In the genomic region with DNA sequence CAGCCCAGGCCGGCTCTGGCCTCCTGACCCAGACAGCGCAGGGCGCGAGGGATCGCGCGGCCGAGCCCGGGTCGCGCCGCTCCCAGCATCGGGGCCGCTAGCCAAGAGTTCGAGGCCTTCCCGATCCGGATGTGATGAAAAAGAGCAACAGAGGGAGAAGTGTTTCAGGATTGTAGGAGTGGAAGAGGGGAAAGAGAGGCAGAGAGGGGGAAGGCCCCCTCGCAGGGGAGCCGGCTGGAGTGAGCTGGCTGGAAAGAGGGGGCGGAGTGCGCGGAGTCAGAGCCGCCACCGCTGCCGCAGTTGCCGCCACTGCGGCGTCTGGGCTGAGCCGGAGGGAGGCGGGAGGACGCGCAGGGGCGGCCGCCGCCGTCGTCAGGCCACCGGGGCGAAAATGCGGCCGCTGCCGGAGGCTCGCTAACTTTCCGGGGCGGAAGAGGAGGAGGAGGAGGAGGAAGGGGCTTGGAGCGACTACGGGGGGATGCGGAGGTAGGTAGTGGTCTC, we compare ENCODE assay signal across 8 cellular contexts. TPM values are rescaled to one million over a fixed set of nuclear protein-coding genes. Genes with fewer than 3 reads are reported as not detected.
DNase-seq lines count a peak whose midpoint lies in the region; ATAC-seq, FAIRE-seq and TF ChIP-seq lines count a peak whose summit lies in the region.

No MANE protein-coding gene starts in this region.

- 0 to 1% methylated on average over 47 to 48 of the region's 48 CpGs for WGBS in heart right ventricle, 2 donors

- intact Hi-C loops in heart right ventricle (cut with DNase I) = loop anchor here in 9 of 10 donors (5.0 to 10.0 kb wide), 8 partner anchors 53 to 293 kb away; no protein-coding TSS in a partner anchor

- H3K9me3 Mint-ChIP-seq in activated naive CD4-positive, alpha-beta T cell treated with anti-CD3 and anti-CD28 coated beads, Interleukin-2, amount 50 U/mL, for 24 hours = no peaks in the 10 kb centered on the region

- no peaks in the 10 kb centered on the region for H3K9me3 ChIP-seq in heart right ventricle

- peaks cover 15% of the 10 kb centered on the region for H3K36me3 Mint-ChIP-seq in activated naive CD4-positive, alpha-beta T cell treated with anti-CD3 and anti-CD28 coated beads, Interleukin-2, amount 50 U/mL, for 24 hours

- H3K36me3 ChIP-seq in heart right ventricle = peaks cover 0 to 6% (median 0%) of the 10 kb centered on the region in 9 donors

- peaks cover 0 to 43% (median 27%) of the 10 kb centered on the region in 9 donors for H3K4me1 ChIP-seq in heart right ventricle

- H3K27me3 Mint-ChIP-seq in activated naive CD4-positive, alpha-beta T cell treated with anti-CD3 and anti-CD28 coated beads, Interleukin-2, amount 50 U/mL, for 24 hours = no peaks in the 10 kb centered on the region

- H3K27ac ChIP-seq in heart right ventricle = peak overlapping the region; percentile 79 to 97 (median 90)

- peak overlapping the region; percentile 98 for H3K27ac Mint-ChIP-seq in activated naive CD4-positive, alpha-beta T cell treated with anti-CD3 and anti-CD28 coated beads, Interleukin-2, amount 50 U/mL, for 24 hours

- no peaks in the 10 kb centered on the region for H3K27me3 ChIP-seq in heart right ventricle

- TF ChIP-seq CTCF in heart right ventricle (IDR thresholded peaks at IDR 0.05) (peak in 1 of 9 donors; percentile 15), retinal pigment epithelial cell (conservative IDR thresholded peaks at IDR 0.05; ENCODE audit: low read depth, low read length) (no peak)

- H3K4me1 Mint-ChIP-seq in activated naive CD4-positive, alpha-beta T cell treated with anti-CD3 and anti-CD28 coated beads, Interleukin-2, amount 50 U/mL, for 24 hours = peaks cover 65% of the 10 kb centered on the region

- H3K4me3 ChIP-seq in heart right ventricle = peak overlapping the region; percentile 43 to 91 (median 86)
- peak overlapping the region; percentile 81 for H3K4me3 ChIP-seq in retinal pigment epithelial cell (ENCODE audit: low read length)

- ATAC-seq in HG02981 (IDR thresholded peaks at IDR 0.05; ENCODE audit: unreplicated experiment) (peak; percentile 39), heart right ventricle (peak; percentile 84 to 97 (median 90))

- FAIRE-seq in RCC 7860 (lab: Jason Lieb, UNC) = no peak

- peak overlapping the region; percentile 96 for H3K4me3 Mint-ChIP-seq in activated naive CD4-positive, alpha-beta T cell treated with anti-CD3 and anti-CD28 coated beads, Interleukin-2, amount 50 U/mL, for 24 hours

- DNase-seq in NCI-H82 (lab: John Stamatoyannopoulos, UW) (peak; percentile 56), NCI-H82 treated with DMSO at 0.1 percent for 48 hours (lab: John Stamatoyannopoulos, UW; ENCODE audit: unreplicated experiment) (no peak), RCC 7860 (ENCODE audit: low spot score) (peak; percentile 51), heart right ventricle (peak; percentile 32 to 77), retinal pigment epithelial cell (ENCODE audit: low read depth) (no peak), NCI-H128 (lab: John Stamatoyannopoulos, UW; ENCODE audit: unreplicated experiment) (no peak)

RNA-seq across cellular contexts. Expression of a gene that starts 0.3 kb away (rescaled TPM):
- 10 to 100 TPM; 12.1 to 55.7 (median 34.1) TPM for total RNA-seq in heart right ventricle
- 10 to 100 TPM in 1 of 2 donors, 1 to 10 TPM in 1; 7.6 to 13.5 TPM for polyA plus RNA-seq in heart right ventricle

Comparison
In these comparisons a context has a peak if more than half of its experiments do, and no peak if none do; other contexts are left out.
1. DNase-seq: peak in NCI-H82 (single experiment), RCC 7860 (single experiment) and heart right ventricle (2 of 2); none in NCI-H82 treated with DMSO at 0.1 percent for 48 hours (single experiment), retinal pigment epithelial cell (single experiment) and NCI-H128 (single experiment).